Comparison of ENCODE assay signal across 8 cellular contexts in the genomic region with DNA sequence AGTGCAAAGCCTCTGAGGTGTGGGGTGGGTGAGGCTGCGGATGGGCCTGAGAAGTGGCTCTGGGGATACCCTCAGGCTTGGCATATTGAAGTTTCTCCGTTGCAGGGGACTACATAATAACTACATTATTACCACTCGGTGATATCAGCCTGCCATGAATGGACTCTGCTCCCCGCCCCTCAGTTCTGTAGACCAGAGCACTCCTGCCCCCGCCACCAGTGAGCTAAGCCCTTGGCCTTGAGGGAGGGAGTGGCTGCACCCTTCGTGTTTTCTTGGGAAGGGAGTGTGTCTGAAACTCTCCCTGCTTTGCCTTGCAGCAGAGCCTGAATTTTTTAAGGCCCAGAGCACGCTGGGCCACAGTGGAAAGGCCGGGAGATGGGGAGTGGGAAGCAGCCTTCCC. TPM values are rescaled to one million over a fixed set of nuclear protein-coding genes. Genes with fewer than 3 reads are reported as not detected.
DNase-seq lines count a peak whose midpoint lies in the region; ATAC-seq, FAIRE-seq and TF ChIP-seq lines count a peak whose summit lies in the region.

No MANE protein-coding gene starts in this region.

- H3K9me3 Mint-ChIP-seq in astrocyte (ENCODE audit: unreplicated experiment): no peaks in the 10 kb centered on the region

- H3K36me3 Mint-ChIP-seq in astrocyte (ENCODE audit: low read depth, unreplicated experiment): no peaks in the 10 kb centered on the region

- DNase-seq in stimulated activated naive CD4-positive, alpha-beta T cell treated with Interleukin-2 at 50 U/mL for 16 hours (lab: John Stamatoyannopoulos, UW): peak; percentile 24
- no peak for DNase-seq in stimulated activated naive CD4-positive, alpha-beta T cell (lab: John Stamatoyannopoulos, UW)
- no peak for DNase-seq in astrocyte (ENCODE audit: low read depth)
- no peak for DNase-seq in hippocampal formation (lab: John Stamatoyannopoulos, UW)
- no peak for DNase-seq in cerebellar nuclear complex (lab: John Stamatoyannopoulos, UW)
- no peak for DNase-seq in kidney glomerular epithelial cell (lab: John Stamatoyannopoulos, UW)

- peak overlapping the region; percentile 89 for H3K4me3 Mint-ChIP-seq in astrocyte (ENCODE audit: unreplicated experiment)

- H3K4me1 ChIP-seq in astrocyte (ENCODE audit: insufficient read depth, low read length): peaks cover 24% of the 10 kb centered on the region
- H3K4me1 ChIP-seq in mesodermal cell (ENCODE audit: control insufficient read depth, insufficient read depth, low read length, poor library complexity, severe bottlenecking): peaks cover 48% of the 10 kb centered on the region

- peaks cover 19% of the 10 kb centered on the region for H3K4me1 Mint-ChIP-seq in astrocyte (ENCODE audit: low read depth, unreplicated experiment)

- WGBS in mesodermal cell (ENCODE audit: insufficient coverage in 2 of 2), 2 experiments: 57 to 59% methylated on average over 6 to 7 of the region's 8 CpGs

- H3K27ac Mint-ChIP-seq in astrocyte (ENCODE audit: unreplicated experiment): peak overlapping the region; percentile 86

- H4K20me1 ChIP-seq in astrocyte (ENCODE audit: insufficient read depth, low read length): peaks cover 21% of the 10 kb centered on the region

- peak overlapping the region; percentile 92 for H3K4me2 ChIP-seq in astrocyte (ENCODE audit: low read length)

- no peaks in the 10 kb centered on the region for H3K27me3 Mint-ChIP-seq in astrocyte (ENCODE audit: low read depth, unreplicated experiment)

- H3K4me3 ChIP-seq in astrocyte (ENCODE audit: insufficient read depth, low read depth, low read length) (peak overlapping the region; percentile 71), mesodermal cell (ENCODE audit: extremely low read depth, insufficient read depth, low read length, poor library complexity, severe bottlenecking) (peak overlapping the region; percentile 68)

- no peak for FAIRE-seq in astrocyte (lab: Jason Lieb, UNC)

- H3K9ac ChIP-seq in astrocyte (ENCODE audit: low read length): peak overlapping the region; percentile 78

- H3K36me3 ChIP-seq in astrocyte (ENCODE audit: insufficient read depth, low read length) (no peaks in the 10 kb centered on the region), mesodermal cell (ENCODE audit: control insufficient read depth, insufficient read depth, low read length) (peaks cover 12% of the 10 kb centered on the region)

- peaks cover 48% of the 10 kb centered on the region for H3K79me2 ChIP-seq in astrocyte (ENCODE audit: insufficient read depth, low read length)

- H3K9me3 ChIP-seq in astrocyte (ENCODE audit: insufficient read depth, low read depth, low read length) (no peaks in the 10 kb centered on the region), mesodermal cell (ENCODE audit: control insufficient read depth, low read length) (no peaks in the 10 kb centered on the region)

- H3K27me3 ChIP-seq in astrocyte (ENCODE audit: insufficient read depth, low read length): no peaks in the 10 kb centered on the region

- peak overlapping the region; percentile 74 for H3K27ac ChIP-seq in astrocyte (ENCODE audit: low read depth, low read length)
- H3K27ac ChIP-seq in mesodermal cell (ENCODE audit: low read depth, low read length, severe bottlenecking): peak overlapping the region; percentile 36

- ATAC-seq in GM19467 (IDR thresholded peaks at IDR 0.05; ENCODE audit: unreplicated experiment): no peak

- H2AFZ ChIP-seq in astrocyte (ENCODE audit: low read depth, low read length): no peak overlapping the region

- TF ChIP-seq CTCF in astrocyte (IDR thresholded peaks at IDR 0.05; ENCODE audit: insufficient read depth, low read depth, low read length): no peak

RNA-seq across cellular contexts. Expression of gene ORAI1, which starts 1.7 kb away (rescaled TPM):
- 16.5 and 20.4 TPM in 2 replicates for total RNA-seq in astrocyte
- polyA plus RNA-seq in mesodermal cell (2013, experiment 1 of 2): 29.6 TPM
- polyA plus RNA-seq in mesodermal cell (2013, experiment 2 of 2): 21.0 TPM

RNA-seq across cellular contexts. Expression of gene MORN3, which starts 41.4 kb away (rescaled TPM):
- total RNA-seq in astrocyte: 0.36 and 0.70 TPM in 2 replicates
- polyA plus RNA-seq in mesodermal cell (2013, experiment 1 of 2): 0.85 TPM
- 0.96 TPM for polyA plus RNA-seq in mesodermal cell (2013, experiment 2 of 2)

RNA-seq across cellular contexts. Expression of gene KDM2B, which starts 47.2 kb away (rescaled TPM):
- 21.3 and 23.4 TPM in 2 replicates for total RNA-seq in astrocyte
- polyA plus RNA-seq in mesodermal cell (2013, experiment 1 of 2): 52.8 TPM
- polyA plus RNA-seq in mesodermal cell (2013, experiment 2 of 2): 50.4 TPM
